Comparison of ENCODE assay signal across 8 cellular contexts in the genomic region with DNA sequence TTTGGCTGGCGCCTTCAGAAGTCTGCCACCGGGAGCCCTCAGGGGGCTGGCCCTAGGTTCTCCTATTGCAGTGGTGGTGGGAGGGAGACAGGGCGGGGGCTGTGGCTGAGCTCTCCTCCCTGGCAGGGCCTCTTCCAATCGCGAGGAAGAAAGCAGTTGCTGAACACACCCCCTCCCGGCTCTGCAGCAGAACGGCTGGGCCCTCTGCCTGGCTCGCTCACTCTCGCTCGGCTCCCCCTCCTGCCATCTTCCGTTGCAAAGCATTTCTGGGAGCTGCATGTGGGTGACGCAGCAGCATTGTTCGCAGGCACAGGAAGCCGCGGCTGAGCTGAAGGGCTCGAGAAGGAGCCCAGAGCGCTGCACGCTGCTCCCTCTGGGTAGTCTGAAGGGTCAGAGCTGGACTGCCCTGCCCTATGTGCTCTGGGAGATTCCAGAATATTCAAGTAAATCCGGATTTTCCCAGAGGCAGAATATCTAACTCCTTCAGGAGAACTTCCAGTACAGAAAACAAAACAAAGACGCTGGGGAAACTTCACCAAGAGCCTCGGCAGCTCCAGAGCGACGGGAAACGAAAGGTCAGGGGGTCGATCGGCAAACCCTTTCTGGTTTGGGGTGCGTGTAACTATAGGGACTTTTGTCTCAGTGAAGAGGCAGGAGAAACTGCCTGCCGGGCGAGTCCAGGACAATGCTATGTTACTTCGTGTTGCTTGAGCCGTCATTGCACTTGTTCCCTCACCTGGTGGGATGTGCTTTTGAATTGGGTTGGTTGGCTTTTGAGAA. TPM values are rescaled to one million over a fixed set of nuclear protein-coding genes. Genes with fewer than 3 reads are reported as not detected.
DNase-seq lines count a peak whose midpoint lies in the region; ATAC-seq and TF ChIP-seq lines count a peak whose summit lies in the region.

No MANE protein-coding gene starts in this region.

- ATAC-seq in HG03175 (IDR thresholded peaks at IDR 0.05; ENCODE audit: unreplicated experiment) (peak; percentile 90), activated B cell treated with CpG ODN at 0.5 μM for 24 hours (ENCODE audit: low read depth) (peak; percentile 92)

- H3K27me3 Mint-ChIP-seq in activated B cell treated with CpG ODN at 0.5 μM for 24 hours: no peaks in the 10 kb centered on the region
- peaks cover 10 to 22% (median 18%) of the 10 kb centered on the region in 3 donors for H3K27me3 Mint-ChIP-seq in immature natural killer cell (ENCODE audit: low read depth in 3 of 3)

- H3K36me3 Mint-ChIP-seq in activated B cell treated with CpG ODN at 0.5 μM for 24 hours (ENCODE audit: low read depth) (peaks cover 47% of the 10 kb centered on the region), immature natural killer cell (peaks cover 4 to 23% (median 9%) of the 10 kb centered on the region in 3 donors)

- peak overlapping the region; percentile 99 for H3K4me3 Mint-ChIP-seq in activated B cell treated with CpG ODN at 0.5 μM for 24 hours
- peak overlapping the region; percentile 98 to 100 (median 99) for H3K4me3 Mint-ChIP-seq in immature natural killer cell

- intact Hi-C loops in activated B cell treated with CpG ODN at 0.5 μM for 24 hours (cut with micrococcal nuclease): loop anchor here (1.0 to 10.0 kb wide), 6 partner anchors 27 to 265 kb away; partner anchors contain the start of genes KDM2A and PITPNM1

- CTCF ChIA-PET in activated B cell treated with CpG ODN at 0.5 μM for 24 hours (lab: Charles Lee): interaction anchor here (0.6 to 1.7 kb wide), 10 partner anchors 13 to 169 kb away, joined by 3 to 9 read pairs (median 4); partner anchors contain the start of gene POLD4

- no peaks in the 10 kb centered on the region for H3K9me3 Mint-ChIP-seq in activated B cell treated with CpG ODN at 0.5 μM for 24 hours
- no peaks in the 10 kb centered on the region for H3K9me3 Mint-ChIP-seq in immature natural killer cell

- DNase-seq in AG08396 (ENCODE audit: low spot score): peak; percentile 95
- peak; percentile 99 for DNase-seq in NCI-H226
- DNase-seq in activated B cell treated with CpG ODN at 0.5 μM for 24 hours: peak; percentile 80
- DNase-seq in caudate nucleus (lab: John Stamatoyannopoulos, UW): peak; percentile 55 to 99 (median 96)
- DNase-seq in immature natural killer cell: peak; percentile 95 to 97 (median 95)
- DNase-seq in smooth muscle cell of the brain vasculature (ENCODE audit: low read depth, low spot score): peak; percentile 93

- H3K4me1 Mint-ChIP-seq in activated B cell treated with CpG ODN at 0.5 μM for 24 hours (peaks cover 48% of the 10 kb centered on the region), immature natural killer cell (peaks cover 50 to 66% of the 10 kb centered on the region in 2 donors)

- H3K27ac Mint-ChIP-seq in activated B cell treated with CpG ODN at 0.5 μM for 24 hours (peak overlapping the region; percentile 96), immature natural killer cell (peak overlapping the region; percentile 95 to 100 (median 99))

- in situ Hi-C loops in GM18951 (cut with MboI; ENCODE audit: low sequenced_read_pairs, unreplicated experiment): no loop called here

- peak; percentile 98 for TF ChIP-seq POLR2A in GM18951 (IDR thresholded peaks at IDR 0.05; ENCODE audit: extremely low read depth, insufficient read depth, insufficient read length)

- no peak for TF ChIP-seq CTCF in activated B cell treated with CpG ODN at 0.5 μM for 24 hours (IDR thresholded peaks at IDR 0.05)

- H3K27ac ChIP-seq in caudate nucleus (ENCODE audit: low read depth, low read length): peak overlapping the region; percentile 86

- POLR2A ChIA-PET in activated B cell treated with CpG ODN at 0.5 μM for 24 hours (lab: Charles Lee): interaction anchor here (0.5 to 3.0 kb wide), 43 partner anchors 8 to 1566 kb away, joined by 3 to 42 read pairs (median 5); partner anchors contain the start of genes AIP, ANKRD13D, CDK2AP2 and CLCF1

RNA-seq across cellular contexts. Expression of gene GRK2, which starts 26.3 kb away (rescaled TPM):
- 159 and 175 TPM in 2 replicates for total RNA-seq in activated B cell treated with CpG ODN at 0.5 μM for 24 hours
- 10 to 100 TPM; 15.2 to 25.9 (median 22.9) TPM for polyA plus RNA-seq in immature natural killer cell

RNA-seq across cellular contexts. Expression of gene ANKRD13D, which starts 49.1 kb away (rescaled TPM):
- 97.2 and 116 TPM in 2 replicates for total RNA-seq in activated B cell treated with CpG ODN at 0.5 μM for 24 hours
- 10 to 100 TPM; 12.4 to 26.7 (median 14.2) TPM for polyA plus RNA-seq in immature natural killer cell

Comparison
In these comparisons a context has a peak if more than half of its experiments do, and no peak if none do; other contexts are left out.
1. Peak in every context shown above with its lines: DNase-seq, ATAC-seq and H3K27ac ChIP-seq.